Comparison of ENCODE assay signal across 13 cellular contexts in genomic region chr9:99357575-99357974, GRCh38.
DNase-seq lines count a peak whose midpoint lies in the region; ATAC-seq, FAIRE-seq and TF ChIP-seq lines count a peak whose summit lies in the region.
"Had no signal": no experiment of that assay in that cellular context is flagged by ENCODE, and none has a peak within 500 bp of the region (broad histone marks: within the 10 kb centered on the region; RNA-seq: fewer than 3 reads in every experiment).

No MANE protein-coding gene starts in this region.

- no peak for TF ChIP-seq POLR2A in HepG2 (IDR thresholded peaks at IDR 0.05; ENCODE audit: insufficient read depth in 1 of 2, low read depth in 2 of 2, low read length in 2 of 2)

- TF ChIP-seq RAD21 in liver (IDR thresholded peaks at IDR 0.05) (no peak), HepG2 (CRISPR knock-in tag; IDR thresholded peaks at IDR 0.05) (no peak)

- no peak overlapping the region for H3K9ac ChIP-seq in liver (ENCODE audit: low read depth in 1 of 2, low read length in 2 of 2)
- H3K9ac ChIP-seq in HepG2 (ENCODE audit: insufficient read depth, low read depth, low read length), result no peak overlapping the region

- H3K9me3 ChIP-seq in liver (ENCODE audit: control insufficient read depth in 4 of 4, low read length in 3 of 4), result no peaks in the 10 kb centered on the region
- no peaks in the 10 kb centered on the region for H3K9me3 ChIP-seq in HepG2 (ENCODE audit: low read length)

- ATAC-seq in HepG2, result no peak
- no peak for ATAC-seq in HG03097 (IDR thresholded peaks at IDR 0.05; ENCODE audit: low FRiP score, unreplicated experiment)
- ATAC-seq in HG03460 (IDR thresholded peaks at IDR 0.05; ENCODE audit: unreplicated experiment), result no peak

- no peak for DNase-seq in HepG2 (ENCODE audit: low spot score)
- peak; percentile 35 for DNase-seq in foreskin melanocyte
- peak; percentile 82 for DNase-seq in myocyte (ENCODE audit: low read depth)
- no peak for DNase-seq in HT-29 (ENCODE audit: low spot score)
- no peak for DNase-seq in cerebellum (ENCODE audit: low spot score)
- DNase-seq: activated effector memory CD4-positive, alpha-beta T cell treated with anti-CD3 and anti-CD28 coated beads, Interleukin-2, amount 50 U/mL, for 16 hours; GDM1; MM.1S; NCI-H345; WERI-Rb-1 had no signal

- CTCF ChIA-PET in HepG2 (lab: Yijun Ruan, JAX; ENCODE audit: low intra/inter-chr PET ratio, low total read pairs), result no interaction called here

- H3K4me1 ChIP-seq in liver (ENCODE audit: control insufficient read depth in 4 of 4, insufficient read depth in 4 of 4, low read length in 3 of 4), result peaks cover 4 to 37% (median 28%) of the 10 kb centered on the region in 4 donors
- 0 out of 2 replicates have a peak, but pooled peaks cover 4% of the 10 kb centered on the region for H3K4me1 ChIP-seq in HepG2 (ENCODE audit: insufficient read depth, low read length)

- intact Hi-C loops in HepG2 (cut with micrococcal nuclease; ENCODE audit: unreplicated experiment), result no loop called here

- no peaks in the 10 kb centered on the region for H4K20me1 ChIP-seq in HepG2 (ENCODE audit: insufficient read depth, low read length)

- no peak for FAIRE-seq in HepG2 (lab: Jason Lieb, UNC)

- in situ Hi-C loops in HepG2 (cut with HindIII; ENCODE audit: extremely low pct_ligation_motif_present, low pct_unique_long_range_greater_than_20kb), result no loop called here

- no peak for TF ChIP-seq EP300 in HepG2 (IDR thresholded peaks at IDR 0.05; ENCODE audit: low read depth in 2 of 2, low read length in 2 of 2)
- TF ChIP-seq EP300 in HepG2 (CRISPR knock-in tag; IDR thresholded peaks at IDR 0.05; ENCODE audit: borderline replicate concordance), result no peak

- H3K36me3 ChIP-seq in liver (ENCODE audit: control insufficient read depth in 4 of 4, insufficient read depth in 3 of 4, low read depth in 1 of 4, low read length in 3 of 4) (no peaks in the 10 kb centered on the region), HepG2 (replicated peaks in 1 of 2; ENCODE audit: control insufficient read depth in 1 of 2, insufficient read depth in 2 of 2, low read length in 2 of 2) (no peaks in the 10 kb centered on the region)
- H3K36me3 ChIP-seq: WERI-Rb-1 had no signal

- no TSS peak for BruUV-seq in HepG2 (replicated peaks; lab: Mats Ljungman, UMichigan)

- TF ChIP-seq CTCF in liver (IDR thresholded peaks at IDR 0.05; ENCODE audit: low read depth, low read length, missing input control) (no peak), HepG2 (CRISPR knock-in tag; IDR thresholded peaks at IDR 0.05) (no peak)

- H2AFZ ChIP-seq in HepG2 (ENCODE audit: low read length), result no peak overlapping the region

- no peak overlapping the region for H3K4me2 ChIP-seq in HepG2 (ENCODE audit: low read depth, low read length)

- H3K27ac ChIP-seq in liver (ENCODE audit: low read depth in 1 of 2, low read length in 2 of 2) (peak overlapping the region; percentile 47 to 62), HepG2 (ENCODE audit: extremely low read length, insufficient read depth, low read length) (no peak overlapping the region)
- H3K27ac ChIP-seq: WERI-Rb-1 had no signal

- POLR2A ChIA-PET in HepG2 (lab: Yijun Ruan, JAX), result no interaction called here

- H3K27me3 ChIP-seq in liver (ENCODE audit: control insufficient read depth in 4 of 4, insufficient read depth in 4 of 4, low read length in 3 of 4) (no peaks in the 10 kb centered on the region), HepG2 (ENCODE audit: control insufficient read depth in 1 of 2, insufficient read depth in 2 of 2, low read length in 2 of 2) (peaks cover 0 to 14% of the 10 kb centered on the region in 2 experiments; a peak in 2 of 5 replicates)

- H3K4me3 ChIP-seq in liver (ENCODE audit: low read depth in 1 of 3, low read length in 3 of 3) (no peak overlapping the region), HepG2 (replicated peaks in 1 of 3; ENCODE audit: insufficient read depth in 1 of 3, low read depth in 2 of 3, low read length in 3 of 3) (no peak overlapping the region)

- WGBS in liver, result 43% methylated on average over 6 of the region's 6 CpGs
- WGBS in HepG2 (ENCODE audit: low lambda C conversion rate), result 12% methylated on average over 5 of the region's 6 CpGs

- no peaks in the 10 kb centered on the region for H3K79me2 ChIP-seq in HepG2 (ENCODE audit: insufficient read depth, low read length)

TF ChIP-seq in liver, 16 proteins besides CTCF, POLR2A, EP300 and RAD21:
- TF ChIP-seq HNF4A (conservative IDR thresholded peaks at IDR 0.05) (peak; percentile 85 to 92), SP1 (IDR thresholded peaks at IDR 0.05) (peak; percentile 19), RXRA (IDR thresholded peaks at IDR 0.05) (peak; percentile 16 to 68), JUND (IDR thresholded peaks at IDR 0.05) (peak in 1 of 2 donors; percentile 69), NR2F2 (IDR thresholded peaks at IDR 0.05) (no peak), FOXA1 (IDR thresholded peaks at IDR 0.05) (no peak), YY1 (IDR thresholded peaks at IDR 0.05) (no peak), MAX (IDR thresholded peaks at IDR 0.05) (peak; percentile 26), FOXA2 (IDR thresholded peaks at IDR 0.05) (no peak)
TF ChIP-seq in liver: peak in this region for 5.

TF ChIP-seq in HepG2, 621 proteins besides CTCF, POLR2A, EP300 and RAD21 (continues in another document):
- no peak for TF ChIP-seq ZNF331 (CRISPR knock-in tag; IDR thresholded peaks at IDR 0.05)
- no peak for TF ChIP-seq KLF9 (CRISPR knock-in tag; IDR thresholded peaks at IDR 0.05; ENCODE audit: low read depth)
- no peak for TF ChIP-seq TAF15 (IDR thresholded peaks at IDR 0.05; ENCODE audit: low read depth, low read length, poor library complexity, severe bottlenecking)
- TF ChIP-seq, protein P1, sequence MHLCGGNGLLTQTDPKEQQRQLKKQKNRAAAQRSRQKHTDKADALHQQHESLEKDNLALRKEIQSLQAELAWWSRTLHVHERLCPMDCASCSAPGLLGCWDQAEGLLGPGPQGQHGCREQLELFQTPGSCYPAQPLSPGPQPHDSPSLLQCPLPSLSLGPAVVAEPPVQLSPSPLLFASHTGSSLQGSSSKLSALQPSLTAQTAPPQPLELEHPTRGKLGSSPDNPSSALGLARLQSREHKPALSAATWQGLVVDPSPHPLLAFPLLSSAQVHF (CRISPR knock-in tag; IDR thresholded peaks at IDR 0.05), result no peak
- TF ChIP-seq ATRX (CRISPR knock-in tag; IDR thresholded peaks at IDR 0.05; ENCODE audit: borderline replicate concordance), result no peak
- TF ChIP-seq ZC3H4 (CRISPR knock-in tag; IDR thresholded peaks at IDR 0.05; ENCODE audit: borderline replicate concordance), result no peak
- TF ChIP-seq NFKBIZ (CRISPR knock-in tag; IDR thresholded peaks at IDR 0.05), result no peak
- no peak for TF ChIP-seq CSRNP2 (CRISPR knock-in tag; conservative IDR thresholded peaks at IDR 0.05; ENCODE audit: low read depth)
- TF ChIP-seq, protein P2, sequence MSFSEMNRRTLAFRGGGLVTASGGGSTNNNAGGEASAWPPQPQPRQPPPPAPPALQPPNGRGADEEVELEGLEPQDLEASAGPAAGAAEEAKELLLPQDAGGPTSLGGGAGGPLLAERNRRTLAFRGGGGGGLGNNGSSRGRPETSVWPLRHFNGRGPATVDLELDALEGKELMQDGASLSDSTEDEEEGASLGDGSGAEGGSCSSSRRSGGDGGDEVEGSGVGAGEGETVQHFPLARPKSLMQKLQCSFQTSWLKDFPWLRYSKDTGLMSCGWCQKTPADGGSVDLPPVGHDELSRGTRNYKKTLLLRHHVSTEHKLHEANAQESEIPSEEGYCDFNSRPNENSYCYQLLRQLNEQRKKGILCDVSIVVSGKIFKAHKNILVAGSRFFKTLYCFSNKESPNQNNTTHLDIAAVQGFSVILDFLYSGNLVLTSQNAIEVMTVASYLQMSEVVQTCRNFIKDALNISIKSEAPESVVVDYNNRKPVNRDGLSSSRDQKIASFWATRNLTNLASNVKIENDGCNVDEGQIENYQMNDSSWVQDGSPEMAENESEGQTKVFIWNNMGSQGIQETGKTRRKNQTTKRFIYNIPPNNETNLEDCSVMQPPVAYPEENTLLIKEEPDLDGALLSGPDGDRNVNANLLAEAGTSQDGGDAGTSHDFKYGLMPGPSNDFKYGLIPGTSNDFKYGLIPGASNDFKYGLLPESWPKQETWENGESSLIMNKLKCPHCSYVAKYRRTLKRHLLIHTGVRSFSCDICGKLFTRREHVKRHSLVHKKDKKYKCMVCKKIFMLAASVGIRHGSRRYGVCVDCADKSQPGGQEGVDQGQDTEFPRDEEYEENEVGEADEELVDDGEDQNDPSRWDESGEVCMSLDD (CRISPR knock-in tag; IDR thresholded peaks at IDR 0.05; ENCODE audit: borderline replicate concordance), result no peak
- no peak for TF ChIP-seq ELF4 (CRISPR knock-in tag; IDR thresholded peaks at IDR 0.05; ENCODE audit: borderline replicate concordance)
- no peak for TF ChIP-seq PCBP2 (optimal IDR thresholded peaks at IDR 0.05; ENCODE audit: low read depth, low read length, poor library complexity, severe bottlenecking)

Comparison
In these comparisons a context has a peak if more than half of its experiments do, and no peak if none do; other contexts are left out.
1. DNase-seq: peak in foreskin melanocyte (single experiment) and myocyte (single experiment); none in HepG2 (single experiment), HT-29 (single experiment) and cerebellum (single experiment).